In genomic region chr6:70414813-70415212, GRCh38 we compare ENCODE assay signal across 8 cellular contexts. TPM values are rescaled to one million over a fixed set of nuclear protein-coding genes. Genes with fewer than 3 reads are reported as not detected.
DNase-seq lines count a peak whose midpoint lies in the region; ATAC-seq and TF ChIP-seq lines count a peak whose summit lies in the region.

No MANE protein-coding gene starts in this region.

- H3K4me1 Mint-ChIP-seq in CD8-positive, alpha-beta memory T cell: peaks cover 22 to 27% (median 27%) of the 10 kb centered on the region in 3 donors
- peaks cover 26% of the 10 kb centered on the region for H3K4me1 Mint-ChIP-seq in nephron progenitor cell

- no peaks in the 10 kb centered on the region for H3K9me3 Mint-ChIP-seq in CD8-positive, alpha-beta memory T cell
- H3K9me3 Mint-ChIP-seq in nephron progenitor cell: no peaks in the 10 kb centered on the region

- no peaks in the 10 kb centered on the region for H3K9me3 ChIP-seq in CD8-positive, alpha-beta memory T cell (ENCODE audit: low read length)
- H3K9me3 ChIP-seq in Karpas-422 (ENCODE audit: low read length): no peaks in the 10 kb centered on the region

- peaks cover 12% of the 10 kb centered on the region for H3K4me1 ChIP-seq in CD8-positive, alpha-beta memory T cell (ENCODE audit: insufficient read depth, low read length)
- peaks cover 15% of the 10 kb centered on the region for H3K4me1 ChIP-seq in Karpas-422 (ENCODE audit: low read length)

- peak overlapping the region; percentile 84 for H3K9ac ChIP-seq in Karpas-422 (ENCODE audit: low read length)

- peaks cover 3 to 16% (median 4%) of the 10 kb centered on the region in 3 donors for H3K36me3 Mint-ChIP-seq in CD8-positive, alpha-beta memory T cell
- peaks cover 26% of the 10 kb centered on the region for H3K36me3 Mint-ChIP-seq in nephron progenitor cell (ENCODE audit: low read depth)

- intact Hi-C loops in dorsolateral prefrontal cortex (cut with DNase I): loop anchor here (5.0 to 10.0 kb wide), 3 partner anchors 43 to 252 kb away; partner anchors contain the start of genes SMAP1 (in 2 of the 2) and SDHAF4 (in 1 of the 2)

- no peak for TF ChIP-seq CTCF in dorsolateral prefrontal cortex (IDR thresholded peaks at IDR 0.05 in 54 of 56, conservative IDR thresholded peaks at IDR 0.05 in 2 of 56; ENCODE audit: low read depth in 1 of 56, partially characterized antibody in 56 of 56)
- no peak for TF ChIP-seq CTCF in nephron progenitor cell (IDR thresholded peaks at IDR 0.05)

- H3K36me3 ChIP-seq in CD8-positive, alpha-beta memory T cell (ENCODE audit: insufficient read depth, low read length): no peaks in the 10 kb centered on the region
- H3K36me3 ChIP-seq in Karpas-422 (ENCODE audit: insufficient read depth, low read length): peaks cover 23% of the 10 kb centered on the region

- peaks cover 62% of the 10 kb centered on the region for H3K79me2 ChIP-seq in Karpas-422 (ENCODE audit: low read length)

- POLR2A ChIA-PET in CD8-positive, alpha-beta memory T cell (lab: Charles Lee): no interaction called here

- ATAC-seq in GM21619 (IDR thresholded peaks at IDR 0.05; ENCODE audit: unreplicated experiment): no peak

- DNase-seq in CD8-positive, alpha-beta memory T cell: no peak
- DNase-seq in Karpas-422: no peak
- DNase-seq in dorsolateral prefrontal cortex: no peak
- no peak for DNase-seq in nephron progenitor cell
- DNase-seq in NOMO-1 treated with dmso at 0.1 percent for 144 hours (lab: John Stamatoyannopoulos, UW; ENCODE audit: unreplicated experiment): no peak
- no peak for DNase-seq in hepatic stellate cell (ENCODE audit: low spot score)
- no peak for DNase-seq in activated CD8-positive, alpha-beta memory T cell treated with anti-CD3 and anti-CD28 coated beads for 24 hours

- peak overlapping the region in 3 of 8 donors; percentile 5 to 88 (median 53) for H3K27ac Mint-ChIP-seq in CD8-positive, alpha-beta memory T cell
- H3K27ac Mint-ChIP-seq in nephron progenitor cell: no peak overlapping the region

- CTCF ChIA-PET in CD8-positive, alpha-beta memory T cell (lab: Charles Lee): interaction anchor here (1.3 kb wide), 1 partner anchor 45 kb away, joined by 4 read pairs; no protein-coding TSS in a partner anchor

- no peak overlapping the region for H2AFZ ChIP-seq in Karpas-422 (ENCODE audit: low read length)

- no peak overlapping the region for H3K27ac ChIP-seq in CD8-positive, alpha-beta memory T cell (ENCODE audit: low read depth, low read length)
- H3K27ac ChIP-seq in Karpas-422 (ENCODE audit: low read length) (peak overlapping the region; percentile 30), dorsolateral prefrontal cortex (peak overlapping the region in 14 of 59 donors; percentile 1 to 93 (median 88))

- H3K4me3 Mint-ChIP-seq in CD8-positive, alpha-beta memory T cell: peak overlapping the region; percentile 83 to 96 (median 92)
- peak overlapping the region; percentile 93 for H3K4me3 Mint-ChIP-seq in nephron progenitor cell

- H3K27me3 Mint-ChIP-seq in CD8-positive, alpha-beta memory T cell: peaks cover 0 to 3% of the 10 kb centered on the region in 2 donors
- H3K27me3 Mint-ChIP-seq in nephron progenitor cell (ENCODE audit: low read depth, poor library complexity): peaks cover 3% of the 10 kb centered on the region

- H3K9me2 ChIP-seq in Karpas-422 (replicated peaks; ENCODE audit: insufficient read depth, low read length): no peaks in the 10 kb centered on the region

- no peak overlapping the region for H3K4me3 ChIP-seq in CD8-positive, alpha-beta memory T cell (ENCODE audit: low read length)
- H3K4me3 ChIP-seq in Karpas-422 (ENCODE audit: low read length): peak overlapping the region; percentile 81
- peak overlapping the region; percentile 55 to 99 (median 91) for H3K4me3 ChIP-seq in dorsolateral prefrontal cortex

- no peaks in the 10 kb centered on the region for H3K27me3 ChIP-seq in CD8-positive, alpha-beta memory T cell (ENCODE audit: insufficient read depth, low read length, poor library complexity, severe bottlenecking)
- H3K27me3 ChIP-seq in Karpas-422 (ENCODE audit: low read length) (no peaks in the 10 kb centered on the region), dorsolateral prefrontal cortex (no peaks in the 10 kb centered on the region)

- H3K4me2 ChIP-seq in Karpas-422 (ENCODE audit: low read depth, low read length, poor library complexity, severe bottlenecking): peak overlapping the region; percentile 81

- H4K20me1 ChIP-seq in Karpas-422 (ENCODE audit: insufficient read depth, low read depth, low read length): no peaks in the 10 kb centered on the region

RNA-seq across cellular contexts. Expression of gene FAM135A, which starts 1.5 kb away (rescaled TPM):
- total RNA-seq in CD8-positive, alpha-beta memory T cell: 1 to 10 TPM; 5.7 to 5.8 TPM
- 3.0 TPM for polyA plus RNA-seq in CD8-positive, alpha-beta memory T cell
- total RNA-seq in Karpas-422 (2014; rRNA removed; shearing (Covaris generic); ENCODE audit: low replicate concordance): 52.9 and 83.0 TPM in 2 replicates
- 10 to 100 TPM; 34.3 to 72.1 (median 49.1) TPM for total RNA-seq in dorsolateral prefrontal cortex
